8 cellular contexts compared by ENCODE assay signal in the genomic region with DNA sequence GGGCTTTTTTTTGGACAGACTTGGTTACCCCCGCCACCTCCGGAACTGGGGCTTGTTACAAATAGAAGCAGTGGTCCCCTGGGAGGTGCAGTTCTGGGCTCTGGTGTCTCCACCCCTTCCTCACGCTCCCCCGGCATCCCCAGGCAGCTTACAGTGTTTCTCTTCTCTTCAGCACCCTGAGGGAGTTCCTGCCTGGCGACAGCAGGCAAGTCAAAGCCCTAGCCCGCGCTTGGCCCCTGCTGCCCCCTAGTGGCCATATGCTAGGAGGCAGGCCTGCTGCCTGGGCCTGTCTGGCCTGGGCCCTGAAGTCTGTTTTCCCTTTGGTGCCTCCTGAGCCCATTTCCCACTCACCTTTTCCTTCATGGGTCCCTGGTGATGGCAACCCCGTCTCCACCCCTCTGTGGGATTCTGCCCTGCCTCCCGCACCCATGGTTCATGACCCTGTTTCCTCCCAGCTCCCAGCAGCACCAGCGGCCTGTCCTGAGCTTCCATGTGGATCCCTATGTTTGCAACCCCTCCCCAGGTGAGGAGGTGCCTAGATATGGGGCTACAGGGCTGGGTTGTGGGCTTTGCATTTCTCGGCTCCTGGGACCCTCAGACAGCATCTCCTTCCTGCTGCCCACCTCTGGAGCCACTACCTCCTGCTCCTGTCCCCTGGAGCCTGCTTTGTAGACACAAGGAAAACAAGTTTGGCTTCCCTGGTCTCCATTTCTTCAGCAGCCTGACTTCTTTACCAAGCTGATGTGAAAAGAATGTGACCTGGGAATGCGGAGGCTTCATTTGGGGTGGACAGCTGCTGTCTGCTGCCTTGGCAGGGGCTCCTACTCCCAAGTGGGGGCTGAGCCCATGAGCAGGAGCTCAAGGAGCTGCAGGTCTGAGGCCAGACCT. TPM values are rescaled to one million over a fixed set of nuclear protein-coding genes. Genes with fewer than 3 reads are reported as not detected.
DNase-seq lines count a peak whose midpoint lies in the region; ATAC-seq and TF ChIP-seq lines count a peak whose summit lies in the region.

No MANE protein-coding gene starts in this region.

- peaks cover 13% of the 10 kb centered on the region for H3F3A ChIP-seq in neural progenitor cell (ENCODE audit: low read depth)

- no peaks in the 10 kb centered on the region for H3K9me3 Mint-ChIP-seq in activated T-helper 17 cell treated with anti-CD3 and anti-CD28 coated beads, Interleukin-2, amount 50 U/mL, for 72 hours
- H3K9me3 Mint-ChIP-seq in neural progenitor cell: no peaks in the 10 kb centered on the region

- peak overlapping the region; percentile 65 for H3K4me3 Mint-ChIP-seq in activated T-helper 17 cell treated with anti-CD3 and anti-CD28 coated beads, Interleukin-2, amount 50 U/mL, for 72 hours
- peak overlapping the region; percentile 77 for H3K4me3 Mint-ChIP-seq in neural progenitor cell

- H3K9ac ChIP-seq in neural progenitor cell: no peak overlapping the region

- H4K20me1 ChIP-seq in neural progenitor cell (ENCODE audit: low read depth): peaks cover 9% of the 10 kb centered on the region

- TF ChIP-seq CTCF in LNCaP clone FGC (IDR thresholded peaks at IDR 0.05; ENCODE audit: control insufficient read depth, extremely low read depth, insufficient read depth): peak; percentile 100
- TF ChIP-seq CTCF in fibroblast of villous mesenchyme (IDR thresholded peaks at IDR 0.05; ENCODE audit: insufficient read depth, low read depth, low read length): peak; percentile 99
- peak; percentile 96 for TF ChIP-seq CTCF in neural progenitor cell (IDR thresholded peaks at IDR 0.05)

- ATAC-seq in activated T-helper 17 cell treated with anti-CD3 and anti-CD28 coated beads, Interleukin-2, amount 50 U/mL, for 72 hours (replicated peaks): peak; percentile 90

- H3K79me2 ChIP-seq in neural progenitor cell (ENCODE audit: low read depth): no peaks in the 10 kb centered on the region

- H3K4me1 ChIP-seq in neural progenitor cell: peaks cover 9% of the 10 kb centered on the region

- H3K4me3 ChIP-seq in LNCaP clone FGC (ENCODE audit: low read depth, low read length): no peak overlapping the region
- H3K4me3 ChIP-seq in fibroblast of villous mesenchyme (ENCODE audit: low read depth, low read length): no peak overlapping the region
- H3K4me3 ChIP-seq in neural progenitor cell: peak overlapping the region; percentile 58

- H3K36me3 Mint-ChIP-seq in activated T-helper 17 cell treated with anti-CD3 and anti-CD28 coated beads, Interleukin-2, amount 50 U/mL, for 72 hours (ENCODE audit: low read depth): peaks cover 52% of the 10 kb centered on the region
- peaks cover 17% of the 10 kb centered on the region for H3K36me3 Mint-ChIP-seq in neural progenitor cell

- H3K27ac Mint-ChIP-seq in activated T-helper 17 cell treated with anti-CD3 and anti-CD28 coated beads, Interleukin-2, amount 50 U/mL, for 72 hours: no peak overlapping the region
- H3K27ac Mint-ChIP-seq in neural progenitor cell: no peak overlapping the region

- H3K27me3 ChIP-seq in neural progenitor cell: peaks cover 32% of the 10 kb centered on the region

- peaks cover 8% of the 10 kb centered on the region for H3K27me3 Mint-ChIP-seq in activated T-helper 17 cell treated with anti-CD3 and anti-CD28 coated beads, Interleukin-2, amount 50 U/mL, for 72 hours
- peaks cover 15% of the 10 kb centered on the region for H3K27me3 Mint-ChIP-seq in neural progenitor cell (ENCODE audit: insufficient read depth, low read depth)

- peak; percentile 85 for DNase-seq in ELR (ENCODE audit: low read depth)
- DNase-seq in H4 (ENCODE audit: low spot score): peak; percentile 77
- peak; percentile 50 for DNase-seq in LNCaP clone FGC (ENCODE audit: low read depth)
- peak; percentile 96 for DNase-seq in RPMI8226
- DNase-seq in fibroblast of villous mesenchyme (ENCODE audit: low read depth): peak; percentile 84
- DNase-seq in neural progenitor cell (ENCODE audit: low spot score): peak; percentile 90
- peak; percentile 50 for DNase-seq in stromal cell of bone marrow (ENCODE audit: low read depth)

- H3K4me2 ChIP-seq in neural progenitor cell: peak overlapping the region; percentile 86

- H3K9me3 ChIP-seq in neural progenitor cell (ENCODE audit: low read depth): no peaks in the 10 kb centered on the region

- peaks cover 22% of the 10 kb centered on the region for H3K4me1 Mint-ChIP-seq in activated T-helper 17 cell treated with anti-CD3 and anti-CD28 coated beads, Interleukin-2, amount 50 U/mL, for 72 hours
- H3K4me1 Mint-ChIP-seq in neural progenitor cell: peaks cover 10% of the 10 kb centered on the region

- H3K27ac ChIP-seq in neural progenitor cell: no peak overlapping the region

- H3K36me3 ChIP-seq in neural progenitor cell: no peaks in the 10 kb centered on the region

- no peak overlapping the region for H2AFZ ChIP-seq in neural progenitor cell (replicated peaks)

RNA-seq across cellular contexts. Expression of a gene that starts 2.2 kb away (rescaled TPM):
- total RNA-seq in H4 (2014; rRNA removed; shearing (Covaris generic)): 0.04 TPM in 1 of 2 replicates, not detected in the other
- total RNA-seq in activated T-helper 17 cell treated with anti-CD3 and anti-CD28 coated beads, Interleukin-2, amount 50 U/mL, for 72 hours: under 1 TPM; 0.26 to 0.77 TPM
- total RNA-seq in fibroblast of villous mesenchyme (under 0.01 and 0.32 TPM in 2 replicates), neural progenitor cell (ENCODE audit: low replicate concordance) (4.0 and 6.4 TPM in 2 replicates)

RNA-seq across cellular contexts. Expression of a gene that starts 9.1 kb away (rescaled TPM):
- 966 and 1,104 TPM in 2 replicates for total RNA-seq in H4 (2014; rRNA removed; shearing (Covaris generic))
- total RNA-seq in activated T-helper 17 cell treated with anti-CD3 and anti-CD28 coated beads, Interleukin-2, amount 50 U/mL, for 72 hours: 100 to 1,000 TPM; 194 to 363 TPM
- total RNA-seq in fibroblast of villous mesenchyme (654 and 959 TPM in 2 replicates), neural progenitor cell (ENCODE audit: low replicate concordance) (109 and 137 TPM in 2 replicates)

RNA-seq across cellular contexts. Expression of a gene that starts 57.9 kb away (rescaled TPM):
- 31.7 and 36.7 TPM in 2 replicates for total RNA-seq in H4 (2014; rRNA removed; shearing (Covaris generic))
- total RNA-seq in activated T-helper 17 cell treated with anti-CD3 and anti-CD28 coated beads, Interleukin-2, amount 50 U/mL, for 72 hours: 100 to 1,000 TPM in 1 of 2 donors, 10 to 100 TPM in 1; 91.3 to 126 TPM
- total RNA-seq in fibroblast of villous mesenchyme (33.5 and 42.7 TPM in 2 replicates), neural progenitor cell (ENCODE audit: low replicate concordance) (24.0 and 31.3 TPM in 2 replicates)
